24 cellular contexts compared by ENCODE assay signal in genomic region chr7:16921151-16921550, GRCh38. TPM values are rescaled to one million over a fixed set of nuclear protein-coding genes. Genes with fewer than 3 reads are reported as not detected.
"Had no signal": no experiment of that assay in that cellular context is flagged by ENCODE, and none has a peak within 500 bp of the region (broad histone marks: within the 10 kb centered on the region; RNA-seq: fewer than 3 reads in every experiment).

No MANE protein-coding gene starts in this region.

- FAIRE-seq: endometrium, TTC549 had no signal

- H3K9me3 Mint-ChIP-seq: activated naive CD8-positive, alpha-beta T cell treated with anti-CD3 and anti-CD28 coated beads, Interleukin-2, amount 10 ng/mL, durations not matched to agents 7 days and 5 days; activated T-cell treated with anti-CD3 and anti-CD28 coated beads, Interleukin-2, amount 50 U/mL, for 24 hours; naive thymus-derived CD4-positive, alpha-beta T cell had no signal

- H3K36me3 ChIP-seq: breast epithelium, esophagus muscularis mucosa, heart left ventricle, prostate gland, suprapubic skin, upper lobe of left lung had no signal

- H3K4me1 ChIP-seq: breast epithelium, esophagus muscularis mucosa, prostate gland had no signal

- H3K27ac Mint-ChIP-seq: activated CD8-positive, alpha-beta memory T cell treated with anti-CD3 and anti-CD28 coated beads, Interleukin-2, amount 10 ng/mL, durations not matched to agents 7 days and 5 days; activated naive CD8-positive, alpha-beta T cell treated with anti-CD3 and anti-CD28 coated beads, Interleukin-2, amount 10 ng/mL, durations not matched to agents 7 days and 5 days; activated T-cell treated with anti-CD3 and anti-CD28 coated beads, Interleukin-2, amount 50 U/mL, for 24 hours had no signal

- H3K36me3 Mint-ChIP-seq: naive thymus-derived CD4-positive, alpha-beta T cell had no signal

- H3K27ac ChIP-seq: esophagus muscularis mucosa, heart left ventricle, prostate gland, suprapubic skin had no signal

- H3K27me3 Mint-ChIP-seq: activated CD8-positive, alpha-beta memory T cell treated with anti-CD3 and anti-CD28 coated beads, Interleukin-2, amount 10 ng/mL, durations not matched to agents 7 days and 5 days; activated naive CD8-positive, alpha-beta T cell treated with anti-CD3 and anti-CD28 coated beads, Interleukin-2, amount 10 ng/mL, durations not matched to agents 7 days and 5 days; activated T-cell treated with anti-CD3 and anti-CD28 coated beads, Interleukin-2, amount 50 U/mL, for 24 hours; naive thymus-derived CD4-positive, alpha-beta T cell had no signal

- H3K9me3 ChIP-seq: breast epithelium, esophagus muscularis mucosa, heart left ventricle, prostate gland, suprapubic skin, upper lobe of left lung had no signal

- DNase-seq: activated CD4-positive, alpha-beta T cell treated with anti-CD3 and anti-CD28 coated beads, Interleukin-2, amount 50 U/mL, for 48 hours; activated CD8-positive, alpha-beta memory T cell treated with anti-CD3 and anti-CD28 coated beads, Interleukin-2, amount 10 ng/mL, durations not matched to agents 7 days and 5 days; activated gamma-delta T cell; activated naive CD8-positive, alpha-beta T cell treated with anti-CD3 and anti-CD28 coated beads, Interleukin-2, amount 10 ng/mL, durations not matched to agents 7 days and 5 days; activated T-cell treated with anti-CD3 and anti-CD28 coated beads, Interleukin-2, amount 50 U/mL, for 24 hours; aorta; foreskin fibroblast; heart left ventricle; islet precursor cell; midbrain; naive thymus-derived CD4-positive, alpha-beta T cell; nucleus accumbens; stimulated activated CD4-positive, alpha-beta T cell treated with anti-CD3 and anti-CD28 coated beads, Interleukin-2, amount 100 ng/mL, for 24 hours; stimulated activated naive CD4-positive, alpha-beta T cell treated with Interleukin-2 at 50 U/mL for 16 hours; T-helper 2 cell had no signal

- H3K27me3 ChIP-seq: breast epithelium, esophagus muscularis mucosa, heart left ventricle, suprapubic skin, upper lobe of left lung had no signal

- H3K4me3 Mint-ChIP-seq: activated CD8-positive, alpha-beta memory T cell treated with anti-CD3 and anti-CD28 coated beads, Interleukin-2, amount 10 ng/mL, durations not matched to agents 7 days and 5 days; activated naive CD8-positive, alpha-beta T cell treated with anti-CD3 and anti-CD28 coated beads, Interleukin-2, amount 10 ng/mL, durations not matched to agents 7 days and 5 days; activated T-cell treated with anti-CD3 and anti-CD28 coated beads, Interleukin-2, amount 50 U/mL, for 24 hours; naive thymus-derived CD4-positive, alpha-beta T cell had no signal

- H3K4me3 ChIP-seq: breast epithelium, esophagus muscularis mucosa, heart left ventricle, prostate gland, suprapubic skin, upper lobe of left lung had no signal

- ATAC-seq: activated CD8-positive, alpha-beta memory T cell treated with anti-CD3 and anti-CD28 coated beads, Interleukin-2, amount 10 ng/mL, durations not matched to agents 7 days and 5 days; heart left ventricle; naive thymus-derived CD4-positive, alpha-beta T cell had no signal

RNA-seq across cellular contexts. Expression of gene AGR3, which starts 39.4 kb away (rescaled TPM):
- total RNA-seq: activated CD8-positive, alpha-beta memory T cell treated with anti-CD3 and anti-CD28 coated beads, Interleukin-2, amount 10 ng/mL, durations not matched to agents 7 days and 5 days; activated naive CD8-positive, alpha-beta T cell treated with anti-CD3 and anti-CD28 coated beads, Interleukin-2, amount 10 ng/mL, durations not matched to agents 7 days and 5 days; aorta; cerebellum; heart left ventricle; liver; naive thymus-derived CD4-positive, alpha-beta T cell had no signal
- polyA plus RNA-seq: heart left ventricle; liver; naive thymus-derived CD4-positive, alpha-beta T cell had no signal
